In the genomic region with DNA sequence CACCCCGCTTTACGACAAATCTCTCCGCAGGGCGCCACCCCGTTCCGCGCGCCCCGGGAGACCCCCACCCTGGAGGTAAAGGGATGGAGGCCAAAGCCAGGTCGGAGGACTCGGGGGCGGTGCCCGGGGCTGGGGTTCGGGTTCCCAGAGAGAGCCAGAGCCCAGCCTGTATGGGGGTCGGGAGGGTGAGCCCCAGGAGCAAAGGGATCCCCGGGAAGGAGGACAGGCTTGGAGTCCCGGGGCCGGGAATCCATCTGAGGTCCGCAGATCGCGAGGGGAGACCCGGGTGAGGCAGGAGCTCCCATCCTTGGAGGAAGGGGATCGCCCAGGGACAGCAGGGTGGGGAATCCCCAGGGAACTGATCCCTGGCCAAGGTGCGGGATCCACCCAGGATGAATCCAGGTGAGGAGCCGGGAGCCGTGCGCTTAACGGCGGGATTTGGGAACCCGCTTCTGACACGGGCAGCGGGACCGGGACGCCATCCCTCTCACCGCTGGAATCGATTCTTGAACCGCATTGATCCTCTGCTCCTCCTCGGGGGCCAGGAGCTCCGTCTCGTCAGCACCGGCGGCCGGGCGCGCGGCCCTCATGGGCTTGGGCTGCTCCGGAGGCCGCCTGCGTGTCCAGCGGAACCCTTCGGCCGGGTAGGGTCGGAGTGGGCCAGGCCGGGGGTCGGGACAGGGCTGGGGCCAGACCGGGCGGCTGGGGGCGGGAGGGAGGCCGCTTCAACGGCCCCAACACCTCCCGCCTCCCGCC, we compare ENCODE assay signal across 1 cellular context.
TF ChIP-seq lines count a peak whose summit lies in the region.

A gene with protein sequence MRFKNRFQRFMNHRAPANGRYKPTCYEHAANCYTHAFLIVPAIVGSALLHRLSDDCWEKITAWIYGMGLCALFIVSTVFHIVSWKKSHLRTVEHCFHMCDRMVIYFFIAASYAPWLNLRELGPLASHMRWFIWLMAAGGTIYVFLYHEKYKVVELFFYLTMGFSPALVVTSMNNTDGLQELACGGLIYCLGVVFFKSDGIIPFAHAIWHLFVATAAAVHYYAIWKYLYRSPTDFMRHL (minus strand): TSS at position 657 of the 756 bp plus-strand sequence. CDS start 140 bp downstream, at position 517.

TF ChIP-seq in HepG2, 621 proteins besides CTCF, POLR2A, EP300 and RAD21 (continued from another document and continues in another):
- TF ChIP-seq ZNF687 (CRISPR knock-in tag; IDR thresholded peaks at IDR 0.05) (peak; percentile 79), ZNF883 (CRISPR knock-in tag; IDR thresholded peaks at IDR 0.05; ENCODE audit: not compliant biosample characterization) (peak; percentile 37), POLR2AphosphoS2 (IDR thresholded peaks at IDR 0.05; ENCODE audit: low read depth, low read length) (no peak), ZNF432 (CRISPR knock-in tag; IDR thresholded peaks at IDR 0.05; ENCODE audit: borderline replicate concordance) (no peak), HNRNPUL1 (IDR thresholded peaks at IDR 0.05; ENCODE audit: low read depth, low read length) (no peak), NCOA1 (CRISPR knock-in tag; IDR thresholded peaks at IDR 0.05) (0 out of 2 replicates have a peak, but pooled peaks have one; percentile 62), CREBL2 (CRISPR knock-in tag; IDR thresholded peaks at IDR 0.05; ENCODE audit: borderline replicate concordance) (no peak), EZH2 (conservative IDR thresholded peaks at IDR 0.05; ENCODE audit: low read depth, low read length) (no peak), ZFP1 (CRISPR knock-in tag; IDR thresholded peaks at IDR 0.05) (no peak), ZNF430 (CRISPR knock-in tag; IDR thresholded peaks at IDR 0.05) (peak; percentile 46; the same call in 1 of the 2 replicates), ZSCAN31 (CRISPR knock-in tag; IDR thresholded peaks at IDR 0.05; ENCODE audit: low read depth) (peak; percentile 90), PITX1 (CRISPR knock-in tag; IDR thresholded peaks at IDR 0.05) (peak; percentile 18; the same call in 1 of the 2 replicates), ZNF10 (CRISPR knock-in tag; IDR thresholded peaks at IDR 0.05; ENCODE audit: borderline replicate concordance, low read depth) (no peak), ZNF607 (CRISPR knock-in tag; IDR thresholded peaks at IDR 0.05; ENCODE audit: borderline replicate concordance) (peak; percentile 44; the same call in 1 of the 2 replicates), ZNF784 (CRISPR knock-in tag; IDR thresholded peaks at IDR 0.05; ENCODE audit: borderline replicate concordance) (no peak; the same call in 1 of the 2 replicates), ZNF790 (CRISPR knock-in tag; IDR thresholded peaks at IDR 0.05; ENCODE audit: borderline replicate concordance) (0 out of 2 replicates have a peak, but pooled peaks have one; percentile 82), GATA4 (IDR thresholded peaks at IDR 0.05; ENCODE audit: borderline replicate concordance, low read depth) (no peak; the same call in 1 of the 2 replicates), PHF20 (CRISPR knock-in tag; IDR thresholded peaks at IDR 0.05) (no peak; the same call in 1 of the 2 replicates), ZNF724P (CRISPR knock-in tag; IDR thresholded peaks at IDR 0.05; ENCODE audit: borderline replicate concordance) (peak; percentile 13; the same call in 1 of the 2 replicates), ZNF83 (CRISPR knock-in tag; IDR thresholded peaks at IDR 0.05; ENCODE audit: borderline replicate concordance) (peak; percentile 34), SSRP1 (CRISPR knock-in tag; IDR thresholded peaks at IDR 0.05) (no peak), SIX4 (CRISPR knock-in tag; IDR thresholded peaks at IDR 0.05) (no peak; the same call in 1 of the 2 replicates), MYPOP (CRISPR knock-in tag; IDR thresholded peaks at IDR 0.05) (no peak; the same call in 1 of the 2 replicates), ZSCAN12 (CRISPR knock-in tag; IDR thresholded peaks at IDR 0.05) (no peak), NFKBIZ (CRISPR knock-in tag; IDR thresholded peaks at IDR 0.05) (no peak; the same call in 1 of the 2 replicates), AHR (CRISPR knock-in tag; IDR thresholded peaks at IDR 0.05) (no peak; the same call in 1 of the 2 replicates), KMT2B (CRISPR knock-in tag; IDR thresholded peaks at IDR 0.05) (no peak; the same call in 1 of the 2 replicates), ZNF292 (CRISPR knock-in tag; IDR thresholded peaks at IDR 0.05; ENCODE audit: borderline replicate concordance, low read depth) (no peak), BORCS8-MEF2B (CRISPR knock-in tag; IDR thresholded peaks at IDR 0.05) (peak; percentile 47; the same call in 1 of the 2 replicates), BHLHE40 (IDR thresholded peaks at IDR 0.05; ENCODE audit: low read length) (no peak), SCMH1 (CRISPR knock-in tag; IDR thresholded peaks at IDR 0.05; ENCODE audit: borderline replicate concordance) (no peak), TOE1 (CRISPR knock-in tag; IDR thresholded peaks at IDR 0.05) (no peak), TAF15 (IDR thresholded peaks at IDR 0.05; ENCODE audit: low read depth, low read length, poor library complexity, severe bottlenecking) (no peak), KLF9 (CRISPR knock-in tag; IDR thresholded peaks at IDR 0.05; ENCODE audit: low read depth) (no peak), ZNF552 (CRISPR knock-in tag; IDR thresholded peaks at IDR 0.05; ENCODE audit: borderline replicate concordance) (0 out of 2 replicates have a peak, but pooled peaks have one; percentile 49), ZNF746 (CRISPR knock-in tag; IDR thresholded peaks at IDR 0.05) (no peak; the same call in 1 of the 2 replicates), NFYB (CRISPR knock-in tag; IDR thresholded peaks at IDR 0.05) (no peak; the same call in 1 of the 2 replicates), MXI1 (IDR thresholded peaks at IDR 0.05; ENCODE audit: borderline replicate concordance, low read depth, low read length) (no peak), SOX6 (IDR thresholded peaks at IDR 0.05) (no peak), SOX6 (CRISPR knock-in tag; IDR thresholded peaks at IDR 0.05) (peak; percentile 30; the same call in 1 of the 2 replicates), CENPT (CRISPR knock-in tag; IDR thresholded peaks at IDR 0.05; ENCODE audit: low read depth) (no peak), CREM (IDR thresholded peaks at IDR 0.05) (peak; percentile 19; the same call in 1 of the 2 replicates), CREM (CRISPR knock-in tag; IDR thresholded peaks at IDR 0.05) (no peak)
- TF ChIP-seq, protein P1, sequence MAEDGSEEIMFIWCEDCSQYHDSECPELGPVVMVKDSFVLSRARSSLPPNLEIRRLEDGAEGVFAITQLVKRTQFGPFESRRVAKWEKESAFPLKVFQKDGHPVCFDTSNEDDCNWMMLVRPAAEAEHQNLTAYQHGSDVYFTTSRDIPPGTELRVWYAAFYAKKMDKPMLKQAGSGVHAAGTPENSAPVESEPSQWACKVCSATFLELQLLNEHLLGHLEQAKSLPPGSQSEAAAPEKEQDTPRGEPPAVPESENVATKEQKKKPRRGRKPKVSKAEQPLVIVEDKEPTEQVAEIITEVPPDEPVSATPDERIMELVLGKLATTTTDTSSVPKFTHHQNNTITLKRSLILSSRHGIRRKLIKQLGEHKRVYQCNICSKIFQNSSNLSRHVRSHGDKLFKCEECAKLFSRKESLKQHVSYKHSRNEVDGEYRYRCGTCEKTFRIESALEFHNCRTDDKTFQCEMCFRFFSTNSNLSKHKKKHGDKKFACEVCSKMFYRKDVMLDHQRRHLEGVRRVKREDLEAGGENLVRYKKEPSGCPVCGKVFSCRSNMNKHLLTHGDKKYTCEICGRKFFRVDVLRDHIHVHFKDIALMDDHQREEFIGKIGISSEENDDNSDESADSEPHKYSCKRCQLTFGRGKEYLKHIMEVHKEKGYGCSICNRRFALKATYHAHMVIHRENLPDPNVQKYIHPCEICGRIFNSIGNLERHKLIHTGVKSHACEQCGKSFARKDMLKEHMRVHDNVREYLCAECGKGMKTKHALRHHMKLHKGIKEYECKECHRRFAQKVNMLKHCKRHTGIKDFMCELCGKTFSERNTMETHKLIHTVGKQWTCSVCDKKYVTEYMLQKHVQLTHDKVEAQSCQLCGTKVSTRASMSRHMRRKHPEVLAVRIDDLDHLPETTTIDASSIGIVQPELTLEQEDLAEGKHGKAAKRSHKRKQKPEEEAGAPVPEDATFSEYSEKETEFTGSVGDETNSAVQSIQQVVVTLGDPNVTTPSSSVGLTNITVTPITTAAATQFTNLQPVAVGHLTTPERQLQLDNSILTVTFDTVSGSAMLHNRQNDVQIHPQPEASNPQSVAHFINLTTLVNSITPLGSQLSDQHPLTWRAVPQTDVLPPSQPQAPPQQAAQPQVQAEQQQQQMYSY (CRISPR knock-in tag; IDR thresholded peaks at IDR 0.05), result peak; percentile 41; the same call in 1 of the 2 replicates
- TF ChIP-seq, protein P2, sequence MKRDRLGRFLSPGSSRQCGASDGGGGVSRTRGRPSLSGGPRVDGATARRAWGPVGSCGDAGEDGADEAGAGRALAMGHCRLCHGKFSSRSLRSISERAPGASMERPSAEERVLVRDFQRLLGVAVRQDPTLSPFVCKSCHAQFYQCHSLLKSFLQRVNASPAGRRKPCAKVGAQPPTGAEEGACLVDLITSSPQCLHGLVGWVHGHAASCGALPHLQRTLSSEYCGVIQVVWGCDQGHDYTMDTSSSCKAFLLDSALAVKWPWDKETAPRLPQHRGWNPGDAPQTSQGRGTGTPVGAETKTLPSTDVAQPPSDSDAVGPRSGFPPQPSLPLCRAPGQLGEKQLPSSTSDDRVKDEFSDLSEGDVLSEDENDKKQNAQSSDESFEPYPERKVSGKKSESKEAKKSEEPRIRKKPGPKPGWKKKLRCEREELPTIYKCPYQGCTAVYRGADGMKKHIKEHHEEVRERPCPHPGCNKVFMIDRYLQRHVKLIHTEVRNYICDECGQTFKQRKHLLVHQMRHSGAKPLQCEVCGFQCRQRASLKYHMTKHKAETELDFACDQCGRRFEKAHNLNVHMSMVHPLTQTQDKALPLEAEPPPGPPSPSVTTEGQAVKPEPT (CRISPR knock-in tag; IDR thresholded peaks at IDR 0.05; ENCODE audit: low read depth), result no peak; the same call in 1 of the 2 replicates
- TF ChIP-seq, protein P3, sequence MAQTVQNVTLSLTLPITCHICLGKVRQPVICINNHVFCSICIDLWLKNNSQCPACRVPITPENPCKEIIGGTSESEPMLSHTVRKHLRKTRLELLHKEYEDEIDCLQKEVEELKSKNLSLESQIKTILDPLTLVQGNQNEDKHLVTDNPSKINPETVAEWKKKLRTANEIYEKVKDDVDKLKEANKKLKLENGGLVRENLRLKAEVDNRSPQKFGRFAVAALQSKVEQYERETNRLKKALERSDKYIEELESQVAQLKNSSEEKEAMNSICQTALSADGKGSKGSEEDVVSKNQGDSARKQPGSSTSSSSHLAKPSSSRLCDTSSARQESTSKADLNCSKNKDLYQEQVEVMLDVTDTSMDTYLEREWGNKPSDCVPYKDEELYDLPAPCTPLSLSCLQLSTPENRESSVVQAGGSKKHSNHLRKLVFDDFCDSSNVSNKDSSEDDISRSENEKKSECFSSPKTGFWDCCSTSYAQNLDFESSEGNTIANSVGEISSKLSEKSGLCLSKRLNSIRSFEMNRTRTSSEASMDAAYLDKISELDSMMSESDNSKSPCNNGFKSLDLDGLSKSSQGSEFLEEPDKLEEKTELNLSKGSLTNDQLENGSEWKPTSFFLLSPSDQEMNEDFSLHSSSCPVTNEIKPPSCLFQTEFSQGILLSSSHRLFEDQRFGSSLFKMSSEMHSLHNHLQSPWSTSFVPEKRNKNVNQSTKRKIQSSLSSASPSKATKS (CRISPR knock-in tag; IDR thresholded peaks at IDR 0.05), result peak; percentile 50
